ENCODE assay signal across 8 cellular contexts in genomic region chr6:33018904-33019303, GRCh38. TPM values are rescaled to one million over a fixed set of nuclear protein-coding genes. Genes with fewer than 3 reads are reported as not detected.
DNase-seq lines count a peak whose midpoint lies in the region; ATAC-seq and TF ChIP-seq lines count a peak whose summit lies in the region.

No MANE protein-coding gene starts in this region.

- no TSS peak for BruUV-seq in PC-9 (replicated peaks; lab: Mats Ljungman, UMichigan)

- H3K27me3 ChIP-seq in HL-60 (ENCODE audit: insufficient read depth, poor library complexity, severe bottlenecking) = no peaks in the 10 kb centered on the region
- peaks cover 87% of the 10 kb centered on the region for H3K27me3 ChIP-seq in PC-9 (ENCODE audit: insufficient read depth, low read depth)

- no peak overlapping the region for H3K4me2 ChIP-seq in PC-9

- no peaks in the 10 kb centered on the region for H3K36me3 Mint-ChIP-seq in activated T-cell treated with anti-CD3 and anti-CD28 coated beads, Interleukin-2, amount 50 U/mL, for 4 hours (ENCODE audit: insufficient read depth)
- no peaks in the 10 kb centered on the region for H3K36me3 Mint-ChIP-seq in activated T-helper 1 cell treated with anti-CD3 and anti-CD28 coated beads, Interleukin-12 subunit alpha, Interleukin-12 subunit beta, Interleukin-2, Interleukin-4 antibody, amounts not matched to agents 30 ng/mL and 10 ng/mL and 1 ng/mL, durations not matched to agents 14 hours and 24 hours and 36 hours (ENCODE audit: low read depth)

- DNase-seq in activated T-cell treated with anti-CD3 and anti-CD28 coated beads, Interleukin-2, amount 50 U/mL, for 4 hours = no peak
- no peak for DNase-seq in activated T-cell treated with anti-CD3 and anti-CD28 coated beads, Interleukin-2, amount 50 U/mL, for 1 hour
- DNase-seq in HL-60 (ENCODE audit: low read depth in 1 of 2, low spot score in 1 of 2) (peak; percentile 52 to 84), Right ventricle myocardium inferior (ENCODE audit: missing footprints) (peak; percentile 74), skeletal muscle cell (ENCODE audit: low read depth) (peak; percentile 9), DMS153 treated with DMSO at 0.1 percent for 48 hours (lab: John Stamatoyannopoulos, UW; ENCODE audit: unreplicated experiment) (no peak), PC-9 (no peak)
- peak; percentile 54 for DNase-seq in activated T-helper 1 cell treated with anti-CD3 and anti-CD28 coated beads, Interleukin-12 subunit alpha, Interleukin-12 subunit beta, Interleukin-2, Interleukin-4 antibody, amounts not matched to agents 30 ng/mL and 10 ng/mL and 1 ng/mL, durations not matched to agents 14 hours and 24 hours and 36 hours (ENCODE audit: low spot score)

- no peaks in the 10 kb centered on the region for H3K9me3 ChIP-seq in PC-9 (ENCODE audit: insufficient read depth, low read depth)

- no peaks in the 10 kb centered on the region for H3K79me2 ChIP-seq in PC-9 (ENCODE audit: low read depth)

- intact Hi-C loops in activated T-helper 1 cell treated with anti-CD3 and anti-CD28 coated beads, Interleukin-12 subunit alpha, Interleukin-12 subunit beta, Interleukin-2, Interleukin-4 antibody, amounts not matched to agents 30 ng/mL and 10 ng/mL and 1 ng/mL, durations not matched to agents 14 hours and 24 hours and 36 hours (cut with micrococcal nuclease) = loop anchor here (1.0 to 2.0 kb wide), 2 partner anchors 10 to 54 kb away; partner anchors contain the start of gene HLA-DPA1
- intact Hi-C loops in Right ventricle myocardium inferior (cut with DNase I) = loop anchor here (10.0 kb wide), 1 partner anchor 126 kb away; no protein-coding TSS in a partner anchor
- intact Hi-C loops in PC-9 (cut with micrococcal nuclease; ENCODE audit: unreplicated experiment) = loop anchor here (10.0 kb wide), 1 partner anchor 126 kb away; no protein-coding TSS in a partner anchor

- peak overlapping the region; percentile 54 for H3K27ac Mint-ChIP-seq in activated T-helper 1 cell treated with anti-CD3 and anti-CD28 coated beads, Interleukin-12 subunit alpha, Interleukin-12 subunit beta, Interleukin-2, Interleukin-4 antibody, amounts not matched to agents 30 ng/mL and 10 ng/mL and 1 ng/mL, durations not matched to agents 14 hours and 24 hours and 36 hours

- peak overlapping the region; percentile 77 for H3K4me3 Mint-ChIP-seq in activated T-cell treated with anti-CD3 and anti-CD28 coated beads, Interleukin-2, amount 50 U/mL, for 4 hours
- peak overlapping the region; percentile 58 for H3K4me3 Mint-ChIP-seq in activated T-helper 1 cell treated with anti-CD3 and anti-CD28 coated beads, Interleukin-12 subunit alpha, Interleukin-12 subunit beta, Interleukin-2, Interleukin-4 antibody, amounts not matched to agents 30 ng/mL and 10 ng/mL and 1 ng/mL, durations not matched to agents 14 hours and 24 hours and 36 hours

- H3K9me2 ChIP-seq in PC-9 (ENCODE audit: insufficient read depth) = no peaks in the 10 kb centered on the region

- H3K36me3 ChIP-seq in PC-9 (ENCODE audit: low read depth) = no peaks in the 10 kb centered on the region

- POLR2A ChIA-PET in PC-9 (lab: Charles Lee; ENCODE audit: unreplicated experiment) = no interaction called here

- peaks cover 37% of the 10 kb centered on the region for H3K4me1 Mint-ChIP-seq in activated T-cell treated with anti-CD3 and anti-CD28 coated beads, Interleukin-2, amount 50 U/mL, for 4 hours (ENCODE audit: low read depth)
- peaks cover 37% of the 10 kb centered on the region for H3K4me1 Mint-ChIP-seq in activated T-helper 1 cell treated with anti-CD3 and anti-CD28 coated beads, Interleukin-12 subunit alpha, Interleukin-12 subunit beta, Interleukin-2, Interleukin-4 antibody, amounts not matched to agents 30 ng/mL and 10 ng/mL and 1 ng/mL, durations not matched to agents 14 hours and 24 hours and 36 hours (ENCODE audit: low read depth)

- no peaks in the 10 kb centered on the region for H3F3A ChIP-seq in PC-9 (ENCODE audit: insufficient read depth, low read depth)

- H3K27ac ChIP-seq in HL-60 (replicated peaks) = peak overlapping the region; percentile 24
- no peak overlapping the region for H3K27ac ChIP-seq in PC-9

- no peaks in the 10 kb centered on the region for H3K4me1 ChIP-seq in PC-9 (replicated peaks; ENCODE audit: insufficient read depth)

- H4K20me1 ChIP-seq in PC-9 (ENCODE audit: insufficient read depth) = no peaks in the 10 kb centered on the region

- CTCF ChIA-PET in PC-9 (lab: Charles Lee) = interaction anchor here (0.6 kb wide), 1 partner anchor 726 kb away, joined by 3 read pairs; no protein-coding TSS in a partner anchor

- H3K4me3 ChIP-seq in HL-60 (replicated peaks; ENCODE audit: insufficient read depth, low read length) = no peak overlapping the region
- H3K4me3 ChIP-seq in skeletal muscle cell (ENCODE audit: low read depth, low read length) = peak overlapping the region; percentile 21
- H3K4me3 ChIP-seq in PC-9 = no peak overlapping the region

- peak in 1 of 2 donors; percentile 83 for ATAC-seq in activated T-cell treated with anti-CD3 and anti-CD28 coated beads, Interleukin-2, amount 50 U/mL, for 4 hours
- ATAC-seq in Right ventricle myocardium inferior = peak; percentile 83

- H3K9me3 Mint-ChIP-seq in activated T-cell treated with anti-CD3 and anti-CD28 coated beads, Interleukin-2, amount 50 U/mL, for 4 hours = no peaks in the 10 kb centered on the region
- no peaks in the 10 kb centered on the region for H3K9me3 Mint-ChIP-seq in activated T-helper 1 cell treated with anti-CD3 and anti-CD28 coated beads, Interleukin-12 subunit alpha, Interleukin-12 subunit beta, Interleukin-2, Interleukin-4 antibody, amounts not matched to agents 30 ng/mL and 10 ng/mL and 1 ng/mL, durations not matched to agents 14 hours and 24 hours and 36 hours

- no peak overlapping the region for H2AFZ ChIP-seq in PC-9

- peaks cover 2% of the 10 kb centered on the region for H3K27me3 Mint-ChIP-seq in activated T-cell treated with anti-CD3 and anti-CD28 coated beads, Interleukin-2, amount 50 U/mL, for 4 hours (ENCODE audit: low read depth)
- H3K27me3 Mint-ChIP-seq in activated T-helper 1 cell treated with anti-CD3 and anti-CD28 coated beads, Interleukin-12 subunit alpha, Interleukin-12 subunit beta, Interleukin-2, Interleukin-4 antibody, amounts not matched to agents 30 ng/mL and 10 ng/mL and 1 ng/mL, durations not matched to agents 14 hours and 24 hours and 36 hours (ENCODE audit: insufficient read depth) = no peaks in the 10 kb centered on the region

- TF ChIP-seq CTCF in HL-60 (IDR thresholded peaks at IDR 0.05; ENCODE audit: insufficient read depth, low read length) (no peak), PC-9 (conservative IDR thresholded peaks at IDR 0.05) (no peak)

RNA-seq across cellular contexts. Expression of gene HLA-DOA, which starts 9.5 kb away (rescaled TPM):
- total RNA-seq in activated T-cell treated with anti-CD3 and anti-CD28 coated beads, Interleukin-2, amount 50 U/mL, for 4 hours = 1 to 10 TPM; 2.0 to 2.1 (median 2.1) TPM
- total RNA-seq in activated T-helper 1 cell treated with anti-CD3 and anti-CD28 coated beads, Interleukin-12 subunit alpha, Interleukin-12 subunit beta, Interleukin-2, Interleukin-4 antibody, amounts not matched to agents 30 ng/mL and 10 ng/mL and 1 ng/mL, durations not matched to agents 14 hours and 24 hours and 36 hours = 1.8 and 2.0 TPM in 2 replicates
- 1.5 TPM for total RNA-seq in Right ventricle myocardium inferior
- total RNA-seq in PC-9 (2021) = not detected in 2 replicates

RNA-seq across cellular contexts. Expression of gene BRD2, which starts 50.5 kb away (rescaled TPM):
- 100 to 1,000 TPM; 338 to 358 (median 348) TPM for total RNA-seq in activated T-cell treated with anti-CD3 and anti-CD28 coated beads, Interleukin-2, amount 50 U/mL, for 4 hours
- total RNA-seq in activated T-helper 1 cell treated with anti-CD3 and anti-CD28 coated beads, Interleukin-12 subunit alpha, Interleukin-12 subunit beta, Interleukin-2, Interleukin-4 antibody, amounts not matched to agents 30 ng/mL and 10 ng/mL and 1 ng/mL, durations not matched to agents 14 hours and 24 hours and 36 hours = 316 and 330 TPM in 2 replicates
- total RNA-seq in Right ventricle myocardium inferior (64.1 TPM), PC-9 (2021) (130 and 157 TPM in 2 replicates)

RNA-seq across cellular contexts. Expression of gene HLA-DPA1, which starts 54.5 kb away (rescaled TPM):
- 10 to 100 TPM; 18.0 to 31.5 (median 19.8) TPM for total RNA-seq in activated T-cell treated with anti-CD3 and anti-CD28 coated beads, Interleukin-2, amount 50 U/mL, for 4 hours
- 61.0 and 66.7 TPM in 2 replicates for total RNA-seq in activated T-helper 1 cell treated with anti-CD3 and anti-CD28 coated beads, Interleukin-12 subunit alpha, Interleukin-12 subunit beta, Interleukin-2, Interleukin-4 antibody, amounts not matched to agents 30 ng/mL and 10 ng/mL and 1 ng/mL, durations not matched to agents 14 hours and 24 hours and 36 hours
- total RNA-seq in Right ventricle myocardium inferior (42.8 TPM), PC-9 (2021) (not detected in 2 replicates)

RNA-seq across cellular contexts. Expression of gene HLA-DPB1, which starts 56.9 kb away (rescaled TPM):
- 1 to 10 TPM; 6.0 to 9.8 (median 6.3) TPM for total RNA-seq in activated T-cell treated with anti-CD3 and anti-CD28 coated beads, Interleukin-2, amount 50 U/mL, for 4 hours
- total RNA-seq in activated T-helper 1 cell treated with anti-CD3 and anti-CD28 coated beads, Interleukin-12 subunit alpha, Interleukin-12 subunit beta, Interleukin-2, Interleukin-4 antibody, amounts not matched to agents 30 ng/mL and 10 ng/mL and 1 ng/mL, durations not matched to agents 14 hours and 24 hours and 36 hours = 12.2 and 12.3 TPM in 2 replicates
- 38.4 TPM for total RNA-seq in Right ventricle myocardium inferior
- not detected in 2 replicates for total RNA-seq in PC-9 (2021)

Comparison
In these comparisons a context has a peak if more than half of its experiments do, and no peak if none do; other contexts are left out.
1. DNase-seq: peak in HL-60 (2 of 2), activated T-helper 1 cell treated with anti-CD3 and anti-CD28 coated beads, Interleukin-12 subunit alpha, Interleukin-12 subunit beta, Interleukin-2, Interleukin-4 antibody, amounts not matched to agents 30 ng/mL and 10 ng/mL and 1 ng/mL, durations not matched to agents 14 hours and 24 hours and 36 hours (single experiment), Right ventricle myocardium inferior (single experiment) and skeletal muscle cell (single experiment); none in activated T-cell treated with anti-CD3 and anti-CD28 coated beads, Interleukin-2, amount 50 U/mL, for 4 hours (single experiment), activated T-cell treated with anti-CD3 and anti-CD28 coated beads, Interleukin-2, amount 50 U/mL, for 1 hour (single experiment), DMS153 treated with DMSO at 0.1 percent for 48 hours (single experiment) and PC-9 (0 of 2).
2. RNA of gene HLA-DPA1, which starts 54.5 kb away (total RNA-seq): 61.0 to 66.7 TPM in activated T-helper 1 cell treated with anti-CD3 and anti-CD28 coated beads, Interleukin-12 subunit alpha, Interleukin-12 subunit beta, Interleukin-2, Interleukin-4 antibody, amounts not matched to agents 30 ng/mL and 10 ng/mL and 1 ng/mL, durations not matched to agents 14 hours and 24 hours and 36 hours, 42.8 TPM in Right ventricle myocardium inferior (single experiment) and 18.0 to 31.5 TPM in activated T-cell treated with anti-CD3 and anti-CD28 coated beads, Interleukin-2, amount 50 U/mL, for 4 hours; not detected in PC-9; every median in the first group is over 10 times any median in the second.